8 cellular contexts compared by ENCODE assay signal in genomic region chr5:178625679-178626483, GRCh38. TPM values are rescaled to one million over a fixed set of nuclear protein-coding genes. Genes with fewer than 3 reads are reported as not detected.
DNase-seq lines count a peak whose midpoint lies in the region; ATAC-seq, FAIRE-seq and TF ChIP-seq lines count a peak whose summit lies in the region.

No MANE protein-coding gene starts in this region.

- peaks cover 3% of the 10 kb centered on the region for H3K4me1 ChIP-seq in endodermal cell (ENCODE audit: control insufficient read depth, insufficient read depth, low read length)

- peak; percentile 3 for DNase-seq in stimulated activated CD8-positive, alpha-beta memory T cell treated with anti-CD3 and anti-CD28 coated beads, Interleukin-15, amount 100 ng/mL, for 1 hour (ENCODE audit: low read depth)
- no peak for DNase-seq in stimulated activated CD8-positive, alpha-beta memory T cell treated with anti-CD3 and anti-CD28 coated beads, Interleukin-4, amount 100 ng/mL, for 48 hours
- peak; percentile 8 for DNase-seq in RCC 7860 (ENCODE audit: low spot score)
- DNase-seq in endodermal cell, result no peak
- DNase-seq in naive B cell, result no peak
- no peak for DNase-seq in amniotic stem cell (lab: John Stamatoyannopoulos, UW)
- DNase-seq in GM19240 (ENCODE audit: insufficient read length, low spot score), result no peak

- TF ChIP-seq CTCF in endodermal cell (conservative IDR thresholded peaks at IDR 0.05), result no peak

- peak overlapping the region; percentile 84 for H3K27ac ChIP-seq in endodermal cell (ENCODE audit: low read depth, low read length)

- H3K36me3 Mint-ChIP-seq in endodermal cell (ENCODE audit: low read depth) (peaks cover 14% of the 10 kb centered on the region), naive B cell (peaks cover 4 to 16% of the 10 kb centered on the region in 2 donors)

- peak; percentile 8 for ATAC-seq in HG02981 (IDR thresholded peaks at IDR 0.05; ENCODE audit: unreplicated experiment)
- peak in 1 of 2 donors; percentile 8 for ATAC-seq in naive B cell (ENCODE audit: low read depth in 2 of 2)

- H3K4me3 Mint-ChIP-seq in endodermal cell (peak overlapping the region; percentile 86), naive B cell (peak overlapping the region; percentile 94 to 100 (median 99))

- H3K9me3 Mint-ChIP-seq in endodermal cell, result peaks cover 6% of the 10 kb centered on the region
- H3K9me3 Mint-ChIP-seq in naive B cell, result no peaks in the 10 kb centered on the region

- 1% methylated on average over 18 to 23 of the region's 23 CpGs for WGBS in endodermal cell (ENCODE audit: insufficient coverage in 1 of 2, insufficient read length in 1 of 2), 2 experiments

- FAIRE-seq in RCC 7860 (lab: Jason Lieb, UNC), result no peak

- H3K27me3 ChIP-seq in endodermal cell (ENCODE audit: control insufficient read depth, insufficient read depth, low read length, poor library complexity, severe bottlenecking), result no peaks in the 10 kb centered on the region

- H3K36me3 ChIP-seq in endodermal cell (ENCODE audit: control insufficient read depth, insufficient read depth, low read length), result peaks cover 19% of the 10 kb centered on the region

- peak overlapping the region; percentile 100 for H3K27ac Mint-ChIP-seq in endodermal cell
- peak overlapping the region; percentile 92 to 100 (median 99) for H3K27ac Mint-ChIP-seq in naive B cell

- peaks cover 5% of the 10 kb centered on the region for H3K9me3 ChIP-seq in endodermal cell (ENCODE audit: control insufficient read depth, low read length)

- H3K27me3 Mint-ChIP-seq in endodermal cell (ENCODE audit: insufficient read depth), result peaks cover 13% of the 10 kb centered on the region
- H3K27me3 Mint-ChIP-seq in naive B cell, result no peaks in the 10 kb centered on the region

- H3K9ac ChIP-seq in endodermal cell (ENCODE audit: extremely low read depth, low read length, poor library complexity, severe bottlenecking), result peak overlapping the region; percentile 97

- H3K4me3 ChIP-seq in endodermal cell (ENCODE audit: low read length), result peak overlapping the region; percentile 93

- H3K4me1 Mint-ChIP-seq in endodermal cell, result peaks cover 15% of the 10 kb centered on the region
- peaks cover 34 to 52% (median 45%) of the 10 kb centered on the region in 3 donors for H3K4me1 Mint-ChIP-seq in naive B cell

RNA-seq across cellular contexts. Expression of gene CLK4, which starts 1.0 kb away (rescaled TPM):
- total RNA-seq in endodermal cell, result 10 to 100 TPM; 14.9 to 19.4 TPM
- 19.0 TPM for polyA plus RNA-seq in endodermal cell (2013, experiment 1 of 2)
- 18.7 TPM for polyA plus RNA-seq in endodermal cell (2013, experiment 2 of 2)
- 10 to 100 TPM; 28.5 to 56.0 (median 35.5) TPM for polyA plus RNA-seq in naive B cell (ENCODE audit: low read depth in 6 of 6)

RNA-seq across cellular contexts. Expression of gene COL23A1, which starts 35.7 kb away (rescaled TPM):
- 10 to 100 TPM; 50.2 to 71.3 TPM for total RNA-seq in endodermal cell
- polyA plus RNA-seq in endodermal cell (2013, experiment 1 of 2), result 11.1 TPM
- 11.1 TPM for polyA plus RNA-seq in endodermal cell (2013, experiment 2 of 2)
- under 1 TPM in 1 of 6 donors, not detected in 5; 0.16 TPM for polyA plus RNA-seq in naive B cell (ENCODE audit: low read depth in 6 of 6)

Comparison
In these comparisons a context has a peak if more than half of its experiments do, and no peak if none do; other contexts are left out.
1. DNase-seq: peak in stimulated activated CD8-positive, alpha-beta memory T cell treated with anti-CD3 and anti-CD28 coated beads, Interleukin-15, amount 100 ng/mL, for 1 hour (single experiment) and RCC 7860 (single experiment); none in stimulated activated CD8-positive, alpha-beta memory T cell treated with anti-CD3 and anti-CD28 coated beads, Interleukin-4, amount 100 ng/mL, for 48 hours (single experiment), endodermal cell (single experiment), naive B cell (single experiment), amniotic stem cell (single experiment) and GM19240 (single experiment).